In genomic region chr7:115363916-115364315, GRCh38 we compare ENCODE assay signal across 23 cellular contexts.
"Had no signal": no experiment of that assay in that cellular context is flagged by ENCODE, and none has a peak within 500 bp of the region (broad histone marks: within the 10 kb centered on the region; RNA-seq: fewer than 3 reads in every experiment).

No MANE protein-coding gene starts in this region.

- FAIRE-seq: astrocyte, islet of Langerhans had no signal

- ATAC-seq: activated naive CD4-positive, alpha-beta T cell treated with anti-CD3 and anti-CD28 coated beads, Interleukin-2, amount 50 U/mL, for 72 hours; activated T-helper 17 cell treated with anti-CD3 and anti-CD28 coated beads, Interleukin-2, amount 50 U/mL, for 72 hours; gastroesophageal sphincter; left ventricle myocardium superior; mucosa of descending colon; right lobe of liver; stimulated activated naive CD8-positive, alpha-beta T cell treated with anti-CD3 and anti-CD28 coated beads, Interleukin-15, Interleukin-2, amounts not matched to agents 100 U/mL and 50 U/mL, for 24 hours; upper lobe of right lung; WTC11 had no signal

- H3K27ac ChIP-seq: adrenal gland, coronary artery, epithelial cell of prostate, gastroesophageal sphincter, right lobe of liver, thyroid gland, upper lobe of right lung had no signal

- H3K36me3 ChIP-seq: adrenal gland, gastroesophageal sphincter, right lobe of liver, thyroid gland, upper lobe of right lung had no signal

- H3K27me3 ChIP-seq: adrenal gland, gastroesophageal sphincter, right lobe of liver, thyroid gland, upper lobe of right lung had no signal

- DNase-seq: activated T-cell treated with anti-CD3 and anti-CD28 coated beads, Interleukin-2, amount 50 U/mL, for 24 hours; adrenal gland; head of caudate nucleus; hypothalamus; left ventricle myocardium superior; mesenchymal stem cell; mucosa of descending colon; nucleus accumbens; posterior cingulate gyrus; right lobe of liver; stimulated activated CD4-positive, alpha-beta T cell treated with anti-CD3 and anti-CD28 coated beads, Interleukin-4, amount 100 ng/mL, for 1 hour; stimulated activated naive CD8-positive, alpha-beta T cell treated with anti-CD3 and anti-CD28 coated beads, Interleukin-15, Interleukin-2, amounts not matched to agents 100 U/mL and 50 U/mL, for 24 hours; T-helper 9 cell; thyroid gland; upper lobe of right lung had no signal

- H3K4me3 ChIP-seq: adrenal gland, coronary artery, gastroesophageal sphincter, mucosa of descending colon, right lobe of liver, thyroid gland, upper lobe of right lung had no signal
